ENCODE assay signal across 5 cellular contexts in genomic region chr4:32831104-32831503, GRCh38.
"Had no signal": no experiment of that assay in that cellular context is flagged by ENCODE, and none has a peak within 500 bp of the region (broad histone marks: within the 10 kb centered on the region; RNA-seq: fewer than 3 reads in every experiment).

No MANE protein-coding gene starts in this region.

- ATAC-seq: GM23338, K562 had no signal

- H3K4me3 Mint-ChIP-seq: GM23338, H9 had no signal

- H3K4me1 Mint-ChIP-seq: GM23338, H9 had no signal

- DNase-seq: H9, HCEC 1CT, IMR-90 had no signal

- H3K27ac Mint-ChIP-seq: GM23338, H9 had no signal
